8 cellular contexts compared by ENCODE assay signal in the genomic region with DNA sequence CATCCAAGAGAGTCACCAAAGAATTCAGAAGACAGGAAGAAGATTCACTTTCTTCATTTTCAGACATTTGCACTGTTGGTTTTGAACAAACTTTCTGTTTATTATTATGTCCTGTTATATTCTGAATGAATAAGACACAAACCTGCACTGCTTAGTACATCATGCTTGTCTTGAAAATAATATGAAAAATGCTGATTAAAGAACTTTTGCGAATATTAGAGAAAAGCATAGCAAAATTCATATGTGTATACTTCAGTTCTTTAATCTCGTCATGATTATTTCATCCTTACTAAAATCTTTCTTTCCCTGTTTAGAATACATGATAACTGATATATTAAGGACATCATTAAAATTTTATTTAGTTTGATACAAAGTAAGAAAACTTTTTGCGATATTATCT.
"Had no signal": no experiment of that assay in that cellular context is flagged by ENCODE, and none has a peak within 500 bp of the region (broad histone marks: within the 10 kb centered on the region; RNA-seq: fewer than 3 reads in every experiment).

No MANE protein-coding gene starts in this region.

- DNase-seq: H9, HCEC 1CT, KG1 had no signal

- H2AFZ ChIP-seq: GM23338 had no signal

- ATAC-seq: GM23338, K562 had no signal

- H3K4me2 ChIP-seq: GM23338 had no signal

- H3K4me3 ChIP-seq: GM23338, K562 had no signal

- FAIRE-seq: H1, H54, HTR-8/SVneo, K562 had no signal
